Comparison of ENCODE assay signal across 29 cellular contexts in the genomic region with DNA sequence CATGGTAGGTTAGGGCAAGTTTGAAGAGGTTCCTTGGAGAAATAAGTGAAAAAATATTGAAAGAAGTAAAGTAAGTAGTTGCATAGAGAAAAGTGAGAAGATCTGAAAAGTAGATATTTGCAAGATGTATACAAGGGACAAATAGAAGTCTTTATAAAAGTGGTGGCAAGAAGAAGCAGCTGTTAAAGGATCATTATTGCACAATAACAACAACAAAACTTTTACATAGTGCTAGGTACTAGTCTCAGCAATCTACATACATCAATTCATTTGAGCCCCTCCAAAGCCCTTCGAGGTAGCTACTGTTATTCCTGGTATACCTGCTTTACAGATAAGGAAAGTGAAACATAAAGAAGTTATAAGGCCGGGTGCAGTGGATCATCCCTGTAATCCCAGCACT.
"Had no signal": no experiment of that assay in that cellular context is flagged by ENCODE, and none has a peak within 500 bp of the region (broad histone marks: within the 10 kb centered on the region; RNA-seq: fewer than 3 reads in every experiment).

No MANE protein-coding gene starts in this region.

- H3K4me2 ChIP-seq: hepatocyte had no signal

- H3K9me3 ChIP-seq: colonic mucosa, esophagus muscularis mucosa, esophagus squamous epithelium, gastrocnemius medialis, gastroesophageal sphincter had no signal

- H3K4me3 Mint-ChIP-seq: dendritic cell treated with granulocyte-macrophage colony-stimulating factor and Interleukin-4, amounts not matched to agents 40 ng/mL and 50 ng/mL, for 4 days; effector memory CD8-positive, alpha-beta T cell; endodermal cell had no signal

- ATAC-seq: effector memory CD8-positive, alpha-beta T cell; esophagus mucosa; foreskin keratinocyte; gastrocnemius medialis; gastroesophageal sphincter; heart left ventricle; heart right ventricle had no signal

- H3K27ac ChIP-seq: colonic mucosa, coronary artery, dorsolateral prefrontal cortex, epithelial cell of prostate, esophagus muscularis mucosa, esophagus squamous epithelium, foreskin keratinocyte, gastrocnemius medialis, gastroesophageal sphincter, heart left ventricle, heart right ventricle, hepatocyte had no signal

- H2AFZ ChIP-seq: hepatocyte had no signal

- H3K27me3 Mint-ChIP-seq: dendritic cell treated with granulocyte-macrophage colony-stimulating factor and Interleukin-4, amounts not matched to agents 40 ng/mL and 50 ng/mL, for 4 days had no signal

- H3K27ac Mint-ChIP-seq: dendritic cell treated with granulocyte-macrophage colony-stimulating factor and Interleukin-4, amounts not matched to agents 40 ng/mL and 50 ng/mL, for 4 days; effector memory CD8-positive, alpha-beta T cell; endodermal cell had no signal

- H3K9me3 Mint-ChIP-seq: endodermal cell had no signal

- H3K4me1 ChIP-seq: colonic mucosa, esophagus muscularis mucosa, esophagus squamous epithelium, foreskin keratinocyte, gastrocnemius medialis, gastroesophageal sphincter, heart left ventricle, heart right ventricle had no signal

- H3K79me2 ChIP-seq: hepatocyte had no signal

- FAIRE-seq: endometrium, endothelial cell of umbilical vein, frontal cortex had no signal

- H3K4me3 ChIP-seq: colonic mucosa, coronary artery, dorsolateral prefrontal cortex, esophagus muscularis mucosa, esophagus squamous epithelium, gastrocnemius medialis, gastroesophageal sphincter, heart left ventricle, heart right ventricle, hepatocyte had no signal

- DNase-seq: colonic mucosa; cortex of kidney; dermis blood vessel endothelial cell; dorsolateral prefrontal cortex; effector CD4-positive, alpha-beta T cell; effector CD8-positive, alpha-beta T cell; effector memory CD4-positive, alpha-beta T cell; effector memory CD8-positive, alpha-beta T cell; endodermal cell; erythroblast; esophagus squamous epithelium; foreskin fibroblast; foreskin keratinocyte; foreskin melanocyte; gastrocnemius medialis; glutamatergic neuron; head of caudate nucleus; heart left ventricle; heart right ventricle had no signal

- H3K27me3 ChIP-seq: colonic mucosa, dorsolateral prefrontal cortex, esophagus muscularis mucosa, esophagus squamous epithelium, foreskin keratinocyte, gastrocnemius medialis, gastroesophageal sphincter, heart left ventricle, heart right ventricle had no signal

- H3K36me3 ChIP-seq: colonic mucosa, esophagus muscularis mucosa, esophagus squamous epithelium, gastrocnemius medialis, gastroesophageal sphincter, heart left ventricle, heart right ventricle had no signal

- H3K4me1 Mint-ChIP-seq: endodermal cell had no signal
